In the genomic region with DNA sequence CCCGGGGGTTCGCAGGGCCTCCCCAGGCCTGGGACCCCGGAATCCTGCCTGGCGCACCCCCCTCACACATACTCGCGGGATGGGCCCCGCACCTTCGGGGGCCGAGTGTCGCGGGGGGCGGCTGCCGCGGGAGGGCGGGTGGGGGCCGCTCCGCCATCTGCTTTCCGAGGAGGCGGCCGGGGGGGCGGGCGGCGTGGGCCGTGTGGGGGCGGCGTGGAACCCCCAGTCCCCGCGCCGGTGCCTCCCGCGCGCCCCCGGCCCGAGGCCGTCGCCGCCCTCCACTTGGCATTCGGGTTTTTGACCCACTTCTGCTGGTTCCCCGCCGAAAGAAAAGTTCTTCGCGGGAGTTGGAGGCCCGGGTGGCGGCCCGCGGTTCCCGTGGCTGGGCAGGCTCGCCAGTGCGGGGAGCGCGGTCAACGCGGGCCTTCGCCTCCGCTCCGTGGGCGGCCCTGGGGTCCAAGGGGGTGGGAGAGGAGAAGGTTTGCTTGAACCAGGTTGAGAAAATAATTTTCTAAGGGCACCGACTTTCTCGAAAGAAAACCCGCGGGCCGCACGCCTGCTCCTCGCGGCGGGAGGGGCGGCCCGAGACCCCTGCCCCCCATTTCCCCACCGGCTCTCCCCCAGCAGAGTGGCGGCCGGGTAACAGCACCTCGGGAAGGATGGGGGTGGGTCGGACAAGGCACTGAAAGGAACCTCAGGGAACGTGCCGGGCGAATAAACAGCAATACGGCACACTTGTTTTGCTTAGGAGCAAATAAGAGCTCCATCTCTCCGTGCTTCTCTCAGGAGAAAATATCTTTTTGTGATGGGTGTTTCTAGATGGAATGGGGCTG, we compare ENCODE assay signal across 8 cellular contexts. TPM values are rescaled to one million over a fixed set of nuclear protein-coding genes. Genes with fewer than 3 reads are reported as not detected.
DNase-seq lines count a peak whose midpoint lies in the region; ATAC-seq and TF ChIP-seq lines count a peak whose summit lies in the region.

No MANE protein-coding gene starts in this region.

- H3K9me3 ChIP-seq in ascending aorta (no peaks in the 10 kb centered on the region), liver (ENCODE audit: control insufficient read depth in 4 of 4, low read length in 3 of 4) (no peaks in the 10 kb centered on the region), tibial artery (no peaks in the 10 kb centered on the region)

- DNase-seq in activated gamma-delta T cell (lab: John Stamatoyannopoulos, UW) (peak; percentile 32), activated gamma-delta T cell treated with Interleukin-2 at 50 U/mL for 16 hours (no peak), ascending aorta (ENCODE audit: low spot score in 2 of 2) (no peak), tibial artery (no peak), NCI-H2227 treated with DMSO at 0.1 percent for 48 hours (lab: John Stamatoyannopoulos, UW) (no peak)
- DNase-seq in effector CD4-positive, alpha-beta T cell = no peak

- intact Hi-C loops in ascending aorta (cut with DNase I) = no loop called here
- intact Hi-C loops in tibial artery (cut with DNase I; ENCODE audit: low total_unique reads) = no loop called here

- H3K27me3 ChIP-seq in ascending aorta = no peaks in the 10 kb centered on the region
- H3K27me3 ChIP-seq in liver (ENCODE audit: control insufficient read depth in 4 of 4, insufficient read depth in 4 of 4, low read length in 3 of 4) = no peaks in the 10 kb centered on the region
- H3K27me3 ChIP-seq in tibial artery = no peaks in the 10 kb centered on the region

- H3K4me3 ChIP-seq in ascending aorta (peak overlapping the region; percentile 94 to 100), liver (ENCODE audit: low read depth in 1 of 3, low read length in 3 of 3) (peak overlapping the region; percentile 23 to 100 (median 63)), tibial artery (peak overlapping the region; percentile 95 to 100)

- H3K4me1 ChIP-seq in ascending aorta = peaks cover 4 to 18% of the 10 kb centered on the region in 2 donors
- peaks cover 4 to 11% (median 8%) of the 10 kb centered on the region in 4 donors for H3K4me1 ChIP-seq in liver (ENCODE audit: control insufficient read depth in 4 of 4, insufficient read depth in 4 of 4, low read length in 3 of 4)
- peaks cover 0 to 35% (median 18%) of the 10 kb centered on the region in 4 donors for H3K4me1 ChIP-seq in tibial artery

- WGBS in liver = 2% methylated on average over 78 of the region's 78 CpGs

- no peak for TF ChIP-seq RAD21 in liver (IDR thresholded peaks at IDR 0.05)

- peak overlapping the region; percentile 39 to 54 for H3K9ac ChIP-seq in liver (ENCODE audit: low read depth in 1 of 2, low read length in 2 of 2)

- H3K36me3 ChIP-seq in ascending aorta (peaks cover 12 to 17% of the 10 kb centered on the region in 2 donors), liver (ENCODE audit: control insufficient read depth in 4 of 4, insufficient read depth in 3 of 4, low read depth in 1 of 4, low read length in 3 of 4) (peaks cover 1 to 6% (median 5%) of the 10 kb centered on the region in 4 donors), tibial artery (peaks cover 8 to 26% (median 17%) of the 10 kb centered on the region in 3 donors)

- peak overlapping the region; percentile 97 to 98 for H3K27ac ChIP-seq in ascending aorta
- H3K27ac ChIP-seq in liver (ENCODE audit: low read depth in 1 of 2, low read length in 2 of 2) = peak overlapping the region; percentile 57 to 59
- H3K27ac ChIP-seq in tibial artery = peak overlapping the region; percentile 98 to 99

- no peak for TF ChIP-seq CTCF in ascending aorta (IDR thresholded peaks at IDR 0.05)
- no peak for TF ChIP-seq CTCF in liver (IDR thresholded peaks at IDR 0.05; ENCODE audit: low read depth, low read length, missing input control)
- no peak for TF ChIP-seq CTCF in tibial artery (IDR thresholded peaks at IDR 0.05)

- no peak for ATAC-seq in HG02610 (IDR thresholded peaks at IDR 0.05; ENCODE audit: unreplicated experiment)

TF ChIP-seq in liver, 16 proteins besides CTCF, POLR2A, EP300 and RAD21:
- TF ChIP-seq, protein P1, sequence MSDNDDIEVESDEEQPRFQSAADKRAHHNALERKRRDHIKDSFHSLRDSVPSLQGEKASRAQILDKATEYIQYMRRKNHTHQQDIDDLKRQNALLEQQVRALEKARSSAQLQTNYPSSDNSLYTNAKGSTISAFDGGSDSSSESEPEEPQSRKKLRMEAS (IDR thresholded peaks at IDR 0.05) = no peak

RNA-seq across cellular contexts. Expression of a gene that starts 1.6 kb away (rescaled TPM):
- total RNA-seq in ascending aorta = 1.5 TPM
- 1 to 10 TPM; 4.1 to 8.7 TPM for total RNA-seq in liver
- polyA plus RNA-seq in liver = 1 to 10 TPM; 1.4 to 3.5 TPM

RNA-seq across cellular contexts. Expression of a gene that starts 9.5 kb away (rescaled TPM):
- total RNA-seq in ascending aorta (9.3 TPM), liver (1 to 10 TPM; 7.2 to 8.7 TPM)
- 10 to 100 TPM in 1 of 2 donors, 1 to 10 TPM in 1; 8.4 to 10.2 TPM for polyA plus RNA-seq in liver

RNA-seq across cellular contexts. Expression of a gene that starts 12.5 kb away (rescaled TPM):
- total RNA-seq in ascending aorta (147 TPM), liver (10 to 100 TPM; 20.8 to 30.4 TPM)
- 10 to 100 TPM in 1 of 2 donors, 1 to 10 TPM in 1; 8.7 to 12.4 TPM for polyA plus RNA-seq in liver

RNA-seq across cellular contexts. Expression of a gene that starts 35.4 kb away (rescaled TPM):
- total RNA-seq in ascending aorta (106 TPM), liver (10 to 100 TPM in 1 of 2 donors, 1 to 10 TPM in 1; 8.3 to 18.1 TPM)
- 10 to 100 TPM in 1 of 2 donors, 1 to 10 TPM in 1; 9.4 to 16.8 TPM for polyA plus RNA-seq in liver
